ENCODE assay signal across 18 cellular contexts in genomic region chr14:55712505-55712904, GRCh38.
"Had no signal": no experiment of that assay in that cellular context is flagged by ENCODE, and none has a peak within 500 bp of the region (broad histone marks: within the 10 kb centered on the region; RNA-seq: fewer than 3 reads in every experiment).

No MANE protein-coding gene starts in this region.

- H3K36me3 Mint-ChIP-seq: activated CD8-positive, alpha-beta memory T cell treated with anti-CD3 and anti-CD28 coated beads, Interleukin-2, amount 10 ng/mL, durations not matched to agents 7 days and 5 days; activated naive CD4-positive, alpha-beta T cell treated with anti-CD3 and anti-CD28 coated beads, Interleukin-2, amount 50 U/mL, for 24 hours; memory B cell had no signal

- H3K36me3 ChIP-seq: gastroesophageal sphincter, pancreas, suprapubic skin, upper lobe of left lung had no signal

- H3K9me3 ChIP-seq: gastroesophageal sphincter, pancreas, suprapubic skin, upper lobe of left lung had no signal

- ATAC-seq: activated CD8-positive, alpha-beta memory T cell treated with anti-CD3 and anti-CD28 coated beads, Interleukin-2, amount 10 ng/mL, durations not matched to agents 7 days and 5 days; gastroesophageal sphincter; pancreas; sciatic nerve; T-helper 17 cell had no signal

- DNase-seq: activated CD4-positive, alpha-beta T cell treated with anti-CD3 and anti-CD28 coated beads, Interleukin-2, amount 50 U/mL, for 4 hours; activated CD8-positive, alpha-beta memory T cell treated with anti-CD3 and anti-CD28 coated beads, Interleukin-2, amount 10 ng/mL, durations not matched to agents 7 days and 5 days; activated effector memory CD4-positive, alpha-beta T cell treated with Interleukin-2 at 50 U/mL for 16 hours; activated T-cell treated with anti-CD3 and anti-CD28 coated beads, Interleukin-2, amount 50 U/mL, for 24 hours; central memory CD4-positive, alpha-beta T cell; cortex of kidney; effector memory CD4-positive, alpha-beta T cell; pancreas; stimulated activated CD4-positive, alpha-beta T cell treated with anti-CD3 and anti-CD28 coated beads, Interleukin-2, amount 100 ng/mL, for 24 hours; stimulated activated naive CD4-positive, alpha-beta T cell treated with Interleukin-2 at 50 U/mL for 16 hours; T-helper 17 cell; upper lobe of left lung had no signal

- H3K27ac Mint-ChIP-seq: activated CD8-positive, alpha-beta memory T cell treated with anti-CD3 and anti-CD28 coated beads, Interleukin-2, amount 10 ng/mL, durations not matched to agents 7 days and 5 days; activated naive CD4-positive, alpha-beta T cell treated with anti-CD3 and anti-CD28 coated beads, Interleukin-2, amount 50 U/mL, for 24 hours; activated T-cell treated with anti-CD3 and anti-CD28 coated beads, Interleukin-2, amount 50 U/mL, for 24 hours; memory B cell; T-helper 17 cell had no signal

- H3K9me3 Mint-ChIP-seq: activated naive CD4-positive, alpha-beta T cell treated with anti-CD3 and anti-CD28 coated beads, Interleukin-2, amount 50 U/mL, for 24 hours; activated T-cell treated with anti-CD3 and anti-CD28 coated beads, Interleukin-2, amount 50 U/mL, for 24 hours; memory B cell had no signal

- H3K4me3 Mint-ChIP-seq: activated CD8-positive, alpha-beta memory T cell treated with anti-CD3 and anti-CD28 coated beads, Interleukin-2, amount 10 ng/mL, durations not matched to agents 7 days and 5 days; activated naive CD4-positive, alpha-beta T cell treated with anti-CD3 and anti-CD28 coated beads, Interleukin-2, amount 50 U/mL, for 24 hours; activated T-cell treated with anti-CD3 and anti-CD28 coated beads, Interleukin-2, amount 50 U/mL, for 24 hours; memory B cell; T-helper 17 cell had no signal

- FAIRE-seq: pancreas had no signal

- H3K27me3 ChIP-seq: gastroesophageal sphincter, pancreas, suprapubic skin, upper lobe of left lung had no signal

- H3K4me3 ChIP-seq: gastroesophageal sphincter, pancreas, suprapubic skin, upper lobe of left lung had no signal

- H3K4me1 Mint-ChIP-seq: activated CD8-positive, alpha-beta memory T cell treated with anti-CD3 and anti-CD28 coated beads, Interleukin-2, amount 10 ng/mL, durations not matched to agents 7 days and 5 days; activated naive CD4-positive, alpha-beta T cell treated with anti-CD3 and anti-CD28 coated beads, Interleukin-2, amount 50 U/mL, for 24 hours; memory B cell; T-helper 17 cell had no signal

- H3K27me3 Mint-ChIP-seq: activated CD8-positive, alpha-beta memory T cell treated with anti-CD3 and anti-CD28 coated beads, Interleukin-2, amount 10 ng/mL, durations not matched to agents 7 days and 5 days; activated naive CD4-positive, alpha-beta T cell treated with anti-CD3 and anti-CD28 coated beads, Interleukin-2, amount 50 U/mL, for 24 hours; activated T-cell treated with anti-CD3 and anti-CD28 coated beads, Interleukin-2, amount 50 U/mL, for 24 hours; memory B cell; T-helper 17 cell had no signal

- H3K4me1 ChIP-seq: pancreas had no signal

- H3K27ac ChIP-seq: epithelial cell of prostate, gastroesophageal sphincter, pancreas, suprapubic skin, upper lobe of left lung had no signal
